1 cellular context compared by ENCODE assay signal in the genomic region with DNA sequence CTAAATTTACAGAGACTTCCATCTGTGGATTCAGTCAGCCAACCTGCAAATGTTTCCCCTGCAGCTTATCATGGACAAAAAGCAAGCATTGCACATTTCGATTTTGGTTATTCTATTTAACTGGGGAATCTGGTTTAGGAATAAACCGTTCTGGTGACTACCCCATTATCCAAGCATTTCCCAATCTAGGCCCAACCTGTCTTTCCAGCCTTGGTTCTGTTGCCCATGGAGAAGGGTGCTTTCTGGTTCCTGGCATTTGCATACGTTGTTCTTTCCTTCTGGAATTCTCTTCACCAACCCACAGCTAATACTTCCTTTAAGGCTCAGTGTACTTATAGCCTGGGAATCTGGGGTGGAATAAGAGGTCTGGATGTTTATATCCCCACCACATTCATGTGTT.
TF ChIP-seq lines count a peak whose summit lies in the region.

No MANE protein-coding gene starts in this region.

TF ChIP-seq in liver, 16 proteins besides CTCF, POLR2A, EP300 and RAD21 (continued from another document):
- TF ChIP-seq, protein P1, sequence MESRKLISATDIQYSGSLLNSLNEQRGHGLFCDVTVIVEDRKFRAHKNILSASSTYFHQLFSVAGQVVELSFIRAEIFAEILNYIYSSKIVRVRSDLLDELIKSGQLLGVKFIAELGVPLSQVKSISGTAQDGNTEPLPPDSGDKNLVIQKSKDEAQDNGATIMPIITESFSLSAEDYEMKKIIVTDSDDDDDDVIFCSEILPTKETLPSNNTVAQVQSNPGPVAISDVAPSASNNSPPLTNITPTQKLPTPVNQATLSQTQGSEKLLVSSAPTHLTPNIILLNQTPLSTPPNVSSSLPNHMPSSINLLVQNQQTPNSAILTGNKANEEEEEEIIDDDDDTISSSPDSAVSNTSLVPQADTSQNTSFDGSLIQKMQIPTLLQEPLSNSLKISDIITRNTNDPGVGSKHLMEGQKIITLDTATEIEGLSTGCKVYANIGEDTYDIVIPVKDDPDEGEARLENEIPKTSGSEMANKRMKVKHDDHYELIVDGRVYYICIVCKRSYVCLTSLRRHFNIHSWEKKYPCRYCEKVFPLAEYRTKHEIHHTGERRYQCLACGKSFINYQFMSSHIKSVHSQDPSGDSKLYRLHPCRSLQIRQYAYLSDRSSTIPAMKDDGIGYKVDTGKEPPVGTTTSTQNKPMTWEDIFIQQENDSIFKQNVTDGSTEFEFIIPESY (IDR thresholded peaks at IDR 0.05): no peak
- TF ChIP-seq YY1 (IDR thresholded peaks at IDR 0.05): no peak
- no peak for TF ChIP-seq FOXA2 (IDR thresholded peaks at IDR 0.05)
- TF ChIP-seq FOXA1 (IDR thresholded peaks at IDR 0.05): no peak
